ENCODE assay signal across 1 cellular context in genomic region chr14:36605506-36605857, GRCh38.
TF ChIP-seq lines count a peak whose summit lies in the region.

No MANE protein-coding gene starts in this region.

TF ChIP-seq in HCT116, 20 proteins besides CTCF, POLR2A, EP300 and RAD21 (continued from another document):
- TF ChIP-seq SP1 (IDR thresholded peaks at IDR 0.05; ENCODE audit: low read depth) (no peak), ATF3 (IDR thresholded peaks at IDR 0.05) (no peak), ZFX (IDR thresholded peaks at IDR 0.05) (no peak), YY1 (IDR thresholded peaks at IDR 0.05; ENCODE audit: extremely low read depth, insufficient replicate concordance, low read depth, low read length) (no peak), SRF (IDR thresholded peaks at IDR 0.05; ENCODE audit: low read depth) (no peak), CEBPB (IDR thresholded peaks at IDR 0.05; ENCODE audit: low read depth) (no peak), EZH2phosphoT487 (IDR thresholded peaks at IDR 0.05; ENCODE audit: borderline replicate concordance) (no peak), JUND (IDR thresholded peaks at IDR 0.05) (no peak), EZH2 (IDR thresholded peaks at IDR 0.05) (no peak), CBX3 (IDR thresholded peaks at IDR 0.05; ENCODE audit: low read depth) (no peak), FOSL1 (IDR thresholded peaks at IDR 0.05; ENCODE audit: low read depth) (no peak)
